13 cellular contexts compared by ENCODE assay signal in genomic region chr13:40585911-40586471, GRCh38.
DNase-seq lines count a peak whose midpoint lies in the region; ATAC-seq and TF ChIP-seq lines count a peak whose summit lies in the region.
"Had no signal": no experiment of that assay in that cellular context is flagged by ENCODE, and none has a peak within 500 bp of the region (broad histone marks: within the 10 kb centered on the region; RNA-seq: fewer than 3 reads in every experiment).

No MANE protein-coding gene starts in this region.

- no peak overlapping the region for H3K4me3 ChIP-seq in dorsolateral prefrontal cortex

- H3K27me3 ChIP-seq in dorsolateral prefrontal cortex, result no peaks in the 10 kb centered on the region

- DNase-seq in EH (ENCODE audit: low read depth) (peak; percentile 39), Kasumi-1 (lab: John Stamatoyannopoulos, UW) (peak; percentile 25 to 29), dorsolateral prefrontal cortex (no peak), chondrocyte (ENCODE audit: low spot score) (no peak), NCI-H2081 treated with DMSO at 0.1 percent for 48 hours (lab: John Stamatoyannopoulos, UW) (no peak), nephron progenitor cell (no peak), SW480 (ENCODE audit: low spot score) (no peak)
- no peak for DNase-seq in naive thymus-derived CD8-positive, alpha-beta T cell
- DNase-seq: mesenchymal stem cell; NCI-H345; stimulated activated CD4-positive, alpha-beta T cell treated with anti-CD3 and anti-CD28 coated beads, Interleukin-4, amount 100 ng/mL, for 4 hours; substantia nigra had no signal

- H3K36me3 Mint-ChIP-seq in naive thymus-derived CD8-positive, alpha-beta T cell, result peaks cover 10 to 13% (median 10%) of the 10 kb centered on the region in 3 donors
- H3K36me3 Mint-ChIP-seq in chondrocyte (ENCODE audit: low read depth) (peaks cover 10% of the 10 kb centered on the region), nephron progenitor cell (ENCODE audit: low read depth) (peaks cover 16% of the 10 kb centered on the region)

- peak overlapping the region in 34 of 59 donors; percentile 10 to 80 (median 56) for H3K27ac ChIP-seq in dorsolateral prefrontal cortex

- H3K27me3 Mint-ChIP-seq in naive thymus-derived CD8-positive, alpha-beta T cell, result no peaks in the 10 kb centered on the region
- H3K27me3 Mint-ChIP-seq in chondrocyte (ENCODE audit: low read depth) (no peaks in the 10 kb centered on the region), nephron progenitor cell (ENCODE audit: low read depth, poor library complexity) (no peaks in the 10 kb centered on the region)
- H3K27me3 Mint-ChIP-seq: progenitor cell of endocrine pancreas had no signal

- H3K27ac Mint-ChIP-seq in naive thymus-derived CD8-positive, alpha-beta T cell, result peak overlapping the region in 8 of 10 donors; percentile 38 to 93 (median 81)
- H3K27ac Mint-ChIP-seq in chondrocyte (ENCODE audit: unreplicated experiment) (no peak overlapping the region), nephron progenitor cell (no peak overlapping the region)

- peaks cover 0 to 14% (median 10%) of the 10 kb centered on the region in 9 donors for H3K9me3 Mint-ChIP-seq in naive thymus-derived CD8-positive, alpha-beta T cell
- peaks cover 16% of the 10 kb centered on the region for H3K9me3 Mint-ChIP-seq in chondrocyte (ENCODE audit: low read depth)
- H3K9me3 Mint-ChIP-seq in nephron progenitor cell, result peaks cover 29% of the 10 kb centered on the region

- POLR2A ChIA-PET in naive thymus-derived CD8-positive, alpha-beta T cell (lab: Charles Lee), result interaction anchor here (1.0 kb wide), 1 partner anchor 79 kb away, joined by 3 read pairs; no protein-coding TSS in a partner anchor

- TF ChIP-seq CTCF in dorsolateral prefrontal cortex (IDR thresholded peaks at IDR 0.05 in 54 of 56, conservative IDR thresholded peaks at IDR 0.05 in 2 of 56; ENCODE audit: low read depth in 1 of 56, partially characterized antibody in 56 of 56), result no peak
- no peak for TF ChIP-seq CTCF in chondrocyte (IDR thresholded peaks at IDR 0.05)
- TF ChIP-seq CTCF in nephron progenitor cell (IDR thresholded peaks at IDR 0.05), result no peak

- peak overlapping the region in 6 of 10 donors; percentile 3 to 73 (median 67) for H3K4me3 Mint-ChIP-seq in naive thymus-derived CD8-positive, alpha-beta T cell
- no peak overlapping the region for H3K4me3 Mint-ChIP-seq in chondrocyte (ENCODE audit: unreplicated experiment)
- H3K4me3 Mint-ChIP-seq in nephron progenitor cell, result no peak overlapping the region

- intact Hi-C loops in dorsolateral prefrontal cortex (cut with DNase I), result loop anchor here (5.0 to 10.0 kb wide), 3 partner anchors 69 to 99 kb away; partner anchors contain the start of gene FOXO1 (in 1 of the 2)

- H3K4me1 Mint-ChIP-seq in naive thymus-derived CD8-positive, alpha-beta T cell, result peaks cover 61 to 94% (median 91%) of the 10 kb centered on the region in 4 donors
- H3K4me1 Mint-ChIP-seq in chondrocyte (ENCODE audit: low read depth) (peaks cover 41% of the 10 kb centered on the region), nephron progenitor cell (peaks cover 45% of the 10 kb centered on the region)

- ATAC-seq in naive thymus-derived CD8-positive, alpha-beta T cell, result no peak

Comparison
In these comparisons a context has a peak if more than half of its experiments do, and no peak if none do; other contexts are left out.
1. DNase-seq: peak in EH (single experiment) and Kasumi-1 (2 of 2); none in dorsolateral prefrontal cortex (0 of 10), naive thymus-derived CD8-positive, alpha-beta T cell (0 of 10), chondrocyte (single experiment), NCI-H2081 treated with DMSO at 0.1 percent for 48 hours (single experiment), nephron progenitor cell (single experiment) and SW480 (single experiment).
2. H3K27ac Mint-ChIP-seq: peak in naive thymus-derived CD8-positive, alpha-beta T cell (8 of 10); none in chondrocyte (single experiment) and nephron progenitor cell (single experiment).
3. H3K4me3 Mint-ChIP-seq: peak in naive thymus-derived CD8-positive, alpha-beta T cell (6 of 10); none in chondrocyte (single experiment) and nephron progenitor cell (single experiment).